Comparison of ENCODE assay signal across 22 cellular contexts in genomic region chr12:132245521-132246101, GRCh38.
"Had no signal": no experiment of that assay in that cellular context is flagged by ENCODE, and none has a peak within 500 bp of the region (broad histone marks: within the 10 kb centered on the region; RNA-seq: fewer than 3 reads in every experiment).

No MANE protein-coding gene starts in this region.

- H3K27ac Mint-ChIP-seq: activated naive CD8-positive, alpha-beta T cell; effector memory CD8-positive, alpha-beta T cell; nephron; stimulated activated effector memory CD8-positive, alpha-beta T cell treated with anti-CD3 and anti-CD28 coated beads, Interleukin-12 subunit alpha, Interleukin-12 subunit beta, amount 100 ng/mL, for 72 hours; T-helper 2 cell treated with Interferon-gamma antibody and Interleukin-4, amounts not matched to agents 5 μg/mL and 100 μg/mL, for 36 hours had no signal

- H3K36me3 Mint-ChIP-seq: activated naive CD8-positive, alpha-beta T cell; stimulated activated effector memory CD8-positive, alpha-beta T cell treated with anti-CD3 and anti-CD28 coated beads, Interleukin-12 subunit alpha, Interleukin-12 subunit beta, amount 100 ng/mL, for 72 hours had no signal

- DNase-seq: activated CD4-positive, alpha-beta T cell treated with anti-CD3 and anti-CD28 coated beads for 4 hours; activated CD4-positive, alpha-beta T cell treated with anti-CD3 and anti-CD28 coated beads, Interleukin-2, amount 50 U/mL, for 4 hours; activated CD8-positive, alpha-beta memory T cell treated with anti-CD3 and anti-CD28 coated beads for 24 hours; activated effector memory CD4-positive, alpha-beta T cell treated with Interleukin-2 at 50 U/mL for 16 hours; activated naive CD4-positive, alpha-beta T cell treated with Interleukin-2 at 50 U/mL for 16 hours; anterior cingulate cortex; body of pancreas; cortex of kidney; effector memory CD8-positive, alpha-beta T cell; heart right ventricle; left ventricle myocardium inferior; mucosa of descending colon; ovary; retina; stimulated activated CD4-positive, alpha-beta T cell treated with anti-CD3 and anti-CD28 coated beads, Interleukin-4, amount 100 ng/mL, for 24 hours; T-helper 1 cell had no signal

- H3K4me3 Mint-ChIP-seq: activated naive CD8-positive, alpha-beta T cell; effector memory CD8-positive, alpha-beta T cell; nephron; stimulated activated effector memory CD8-positive, alpha-beta T cell treated with anti-CD3 and anti-CD28 coated beads, Interleukin-12 subunit alpha, Interleukin-12 subunit beta, amount 100 ng/mL, for 72 hours; T-helper 2 cell treated with Interferon-gamma antibody and Interleukin-4, amounts not matched to agents 5 μg/mL and 100 μg/mL, for 36 hours had no signal

- H3K9me3 Mint-ChIP-seq: effector memory CD8-positive, alpha-beta T cell; nephron; stimulated activated effector memory CD8-positive, alpha-beta T cell treated with anti-CD3 and anti-CD28 coated beads, Interleukin-12 subunit alpha, Interleukin-12 subunit beta, amount 100 ng/mL, for 72 hours had no signal

- ATAC-seq: body of pancreas; effector memory CD8-positive, alpha-beta T cell; gastroesophageal sphincter; mucosa of descending colon; sciatic nerve; stimulated activated effector memory CD8-positive, alpha-beta T cell treated with anti-CD3 and anti-CD28 coated beads, Interleukin-12 subunit alpha, Interleukin-12 subunit beta, amount 100 ng/mL, for 72 hours had no signal
